17 cellular contexts compared by ENCODE assay signal in the genomic region with DNA sequence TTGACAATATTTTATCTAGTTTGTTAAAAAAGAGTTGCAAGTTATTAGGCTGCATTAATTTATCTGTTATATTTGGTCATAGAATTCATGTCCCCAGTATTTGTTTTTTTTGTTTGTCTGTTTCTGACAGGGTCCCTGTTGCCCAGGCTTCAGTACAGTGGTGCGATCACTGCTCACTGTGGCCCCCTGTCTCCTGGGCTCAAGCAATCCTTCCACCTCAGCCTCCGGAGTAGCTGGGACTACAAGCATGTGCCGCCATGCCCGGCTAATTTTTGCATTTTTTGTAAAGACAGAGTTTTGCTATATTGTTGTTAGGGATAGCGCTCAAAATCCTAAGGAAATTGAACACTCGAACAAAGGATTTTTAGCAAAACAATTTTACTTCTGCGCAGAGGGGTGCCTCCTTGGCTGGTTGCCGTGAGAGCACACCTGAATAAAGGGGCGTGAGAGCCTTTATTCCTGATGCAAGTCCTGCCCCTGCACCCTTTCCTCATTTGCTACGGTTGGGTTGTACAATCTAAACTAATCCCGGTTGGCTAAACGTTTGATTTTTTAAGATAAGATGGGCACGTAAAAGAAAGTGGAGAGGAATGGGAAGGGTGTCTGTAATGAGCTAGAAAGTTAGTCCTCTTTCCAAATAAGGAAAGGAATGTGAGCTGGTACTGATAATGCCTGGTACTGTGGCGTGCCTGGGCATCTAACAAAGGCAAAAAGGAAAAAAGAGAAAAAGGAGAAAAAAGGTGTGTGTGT.
DNase-seq lines count a peak whose midpoint lies in the region; ATAC-seq, FAIRE-seq and TF ChIP-seq lines count a peak whose summit lies in the region.
"Had no signal": no experiment of that assay in that cellular context is flagged by ENCODE, and none has a peak within 500 bp of the region (broad histone marks: within the 10 kb centered on the region; RNA-seq: fewer than 3 reads in every experiment).

No MANE protein-coding gene starts in this region.

- no peak overlapping the region for H2AFZ ChIP-seq in astrocyte (ENCODE audit: low read depth, low read length)

- H3K4me1 Mint-ChIP-seq in astrocyte (ENCODE audit: low read depth, unreplicated experiment) = peaks cover 7% of the 10 kb centered on the region
- H3K4me1 Mint-ChIP-seq: activated CD4-positive, alpha-beta T cell treated with anti-CD3 and anti-CD28 coated beads, Interleukin-2, amount 10 ng/mL, durations not matched to agents 7 days and 5 days; B cell had no signal

- no peak for FAIRE-seq in astrocyte (lab: Jason Lieb, UNC)
- no peak for FAIRE-seq in kidney (lab: Jason Lieb, UNC)
- FAIRE-seq: GM12891 had no signal

- H3K9me3 ChIP-seq in astrocyte (ENCODE audit: insufficient read depth, low read depth, low read length) = no peaks in the 10 kb centered on the region
- H3K9me3 ChIP-seq in left ventricle myocardium inferior (replicated peaks) = no peaks in the 10 kb centered on the region
- H3K9me3 ChIP-seq in prostate gland = no peaks in the 10 kb centered on the region
- H3K9me3 ChIP-seq in kidney (ENCODE audit: control insufficient read depth in 1 of 2, low read length in 2 of 2) = no peaks in the 10 kb centered on the region
- H3K9me3 ChIP-seq in tibial nerve = no peaks in the 10 kb centered on the region
- H3K9me3 ChIP-seq: MG63 had no signal

- DNase-seq in H7 = no peak
- no peak for DNase-seq in astrocyte (ENCODE audit: low read depth)
- DNase-seq in left ventricle myocardium inferior = no peak
- DNase-seq in prostate gland (ENCODE audit: low spot score) = no peak
- DNase-seq in kidney = no peak
- DNase-seq in substantia nigra (lab: John Stamatoyannopoulos, UW) = no peak
- DNase-seq in tibial nerve (ENCODE audit: low spot score in 2 of 2) = no peak
- DNase-seq: activated CD4-positive, alpha-beta T cell treated with anti-CD3 and anti-CD28 coated beads, Interleukin-2, amount 10 ng/mL, durations not matched to agents 7 days and 5 days; anterior cingulate cortex; DND-41; hippocampal formation; MG63; NCI-H2171; stimulated activated CD4-positive, alpha-beta T cell treated with anti-CD3 and anti-CD28 coated beads, Interleukin-1b, Interleukin-23, amount 100 ng/mL, for 48 hours had no signal

- H3K9ac ChIP-seq in astrocyte (ENCODE audit: low read length) = no peak overlapping the region
- H3K9ac ChIP-seq in kidney (ENCODE audit: low read length in 2 of 2) = no peak overlapping the region

- peak overlapping the region; percentile 52 for H3K4me3 Mint-ChIP-seq in astrocyte (ENCODE audit: unreplicated experiment)
- H3K4me3 Mint-ChIP-seq: activated CD4-positive, alpha-beta T cell treated with anti-CD3 and anti-CD28 coated beads, Interleukin-2, amount 10 ng/mL, durations not matched to agents 7 days and 5 days; B cell had no signal

- no peak for TF ChIP-seq POLR2A in prostate gland (IDR thresholded peaks at IDR 0.05)
- no peak for TF ChIP-seq POLR2A in tibial nerve (IDR thresholded peaks at IDR 0.05)

- H3K4me2 ChIP-seq in astrocyte (ENCODE audit: low read length) = peak overlapping the region; percentile 25

- TF ChIP-seq EP300 in tibial nerve (IDR thresholded peaks at IDR 0.05) = no peak

- no peaks in the 10 kb centered on the region for H3K9me3 Mint-ChIP-seq in astrocyte (ENCODE audit: unreplicated experiment)
- H3K9me3 Mint-ChIP-seq: activated CD4-positive, alpha-beta T cell treated with anti-CD3 and anti-CD28 coated beads, Interleukin-2, amount 10 ng/mL, durations not matched to agents 7 days and 5 days had no signal

- peak overlapping the region; percentile 26 for H3K27ac ChIP-seq in astrocyte (ENCODE audit: low read depth, low read length)
- H3K27ac ChIP-seq in left ventricle myocardium inferior (replicated peaks) = peak overlapping the region; percentile 36
- peak overlapping the region; percentile 29 to 57 for H3K27ac ChIP-seq in prostate gland
- H3K27ac ChIP-seq in kidney (ENCODE audit: low read depth in 2 of 2, low read length in 2 of 2) = no peak overlapping the region
- no peak overlapping the region for H3K27ac ChIP-seq in substantia nigra (ENCODE audit: low read depth, low read length, poor library complexity, severe bottlenecking)
- H3K27ac ChIP-seq in tibial nerve = no peak overlapping the region

- H4K20me1 ChIP-seq in astrocyte (ENCODE audit: insufficient read depth, low read length) = no peaks in the 10 kb centered on the region

- 41% methylated on average over 14 of the region's 14 CpGs for WGBS in prostate gland
- WGBS in tibial nerve, 2 donors = 80 to 86% methylated on average over 14 of the region's 14 CpGs

- H3K4me1 ChIP-seq in astrocyte (ENCODE audit: insufficient read depth, low read length) (no peaks in the 10 kb centered on the region), left ventricle myocardium inferior (peaks cover 25% of the 10 kb centered on the region), prostate gland (replicated peaks) (no peaks in the 10 kb centered on the region), kidney (ENCODE audit: control insufficient read depth in 1 of 2, insufficient read depth in 1 of 2, low read depth in 1 of 2, low read length in 2 of 2) (no peaks in the 10 kb centered on the region), tibial nerve (no peaks in the 10 kb centered on the region)

- H3K36me3 Mint-ChIP-seq in astrocyte (ENCODE audit: low read depth, unreplicated experiment) = no peaks in the 10 kb centered on the region

- H3K36me3 ChIP-seq in H7 (replicated peaks; ENCODE audit: control insufficient read depth, insufficient read depth, low read length) = no peaks in the 10 kb centered on the region
- H3K36me3 ChIP-seq in astrocyte (ENCODE audit: insufficient read depth, low read length) = no peaks in the 10 kb centered on the region
- no peaks in the 10 kb centered on the region for H3K36me3 ChIP-seq in left ventricle myocardium inferior
- no peaks in the 10 kb centered on the region for H3K36me3 ChIP-seq in prostate gland
- no peaks in the 10 kb centered on the region for H3K36me3 ChIP-seq in kidney (ENCODE audit: control insufficient read depth in 1 of 2, insufficient read depth in 2 of 2, low read length in 2 of 2)
- H3K36me3 ChIP-seq in tibial nerve = no peaks in the 10 kb centered on the region
- H3K36me3 ChIP-seq: MG63 had no signal

- H3K27me3 ChIP-seq in H7 (ENCODE audit: control insufficient read depth, insufficient read depth, low read length) (no peaks in the 10 kb centered on the region), astrocyte (ENCODE audit: insufficient read depth, low read length) (no peaks in the 10 kb centered on the region), left ventricle myocardium inferior (ENCODE audit: low read depth) (no peaks in the 10 kb centered on the region), prostate gland (replicated peaks; ENCODE audit: insufficient read depth) (no peaks in the 10 kb centered on the region), tibial nerve (no peaks in the 10 kb centered on the region)
- H3K27me3 ChIP-seq: MG63 had no signal

- TF ChIP-seq CTCF in astrocyte (IDR thresholded peaks at IDR 0.05; ENCODE audit: insufficient read depth, low read depth, low read length) = no peak
- peak; percentile 12 for TF ChIP-seq CTCF in left ventricle myocardium inferior (IDR thresholded peaks at IDR 0.05; ENCODE audit: borderline replicate concordance)
- TF ChIP-seq CTCF in prostate gland (IDR thresholded peaks at IDR 0.05) = peak in 1 of 4 experiments; percentile 27
- no peak for TF ChIP-seq CTCF in kidney (IDR thresholded peaks at IDR 0.05; ENCODE audit: borderline replicate concordance, extremely low read depth, insufficient read depth)
- no peak for TF ChIP-seq CTCF in tibial nerve (IDR thresholded peaks at IDR 0.05)

- H3K27me3 Mint-ChIP-seq in astrocyte (ENCODE audit: low read depth, unreplicated experiment) = no peaks in the 10 kb centered on the region
- H3K27me3 Mint-ChIP-seq: activated CD4-positive, alpha-beta T cell treated with anti-CD3 and anti-CD28 coated beads, Interleukin-2, amount 10 ng/mL, durations not matched to agents 7 days and 5 days; B cell had no signal

- H3K79me2 ChIP-seq in astrocyte (ENCODE audit: insufficient read depth, low read length) = peaks cover 4% of the 10 kb centered on the region

- H3K4me3 ChIP-seq in H7 (ENCODE audit: insufficient read depth, low read depth, low read length) (peak overlapping the region; percentile 19; the same call in 1 of the 2 replicates), astrocyte (ENCODE audit: insufficient read depth, low read depth, low read length) (no peak overlapping the region), left ventricle myocardium inferior (peak overlapping the region; percentile 45), prostate gland (peak overlapping the region in 1 of 2 donors; percentile 16), kidney (ENCODE audit: low read length in 2 of 2) (no peak overlapping the region), tibial nerve (no peak overlapping the region)
- H3K4me3 ChIP-seq: MG63 had no signal

- intact Hi-C loops in left ventricle myocardium inferior (cut with micrococcal nuclease) (no loop called here), prostate gland (cut with DNase I) (no loop called here), kidney (cut with DNase I) (no loop called here)

- ATAC-seq in GM21447 (IDR thresholded peaks at IDR 0.05; ENCODE audit: unreplicated experiment) = no peak

- peak overlapping the region; percentile 1 for H3K27ac Mint-ChIP-seq in astrocyte (ENCODE audit: unreplicated experiment)
- H3K27ac Mint-ChIP-seq: activated CD4-positive, alpha-beta T cell treated with anti-CD3 and anti-CD28 coated beads, Interleukin-2, amount 10 ng/mL, durations not matched to agents 7 days and 5 days; B cell had no signal

Comparison
In these comparisons a context has a peak if more than half of its experiments do, and no peak if none do; other contexts are left out.
1. H3K4me3 ChIP-seq: peak in H7 (single experiment) and left ventricle myocardium inferior (single experiment); none in astrocyte (single experiment), kidney (0 of 2) and tibial nerve (0 of 4).
2. H3K27ac ChIP-seq: peak in astrocyte (single experiment), left ventricle myocardium inferior (single experiment) and prostate gland (2 of 2); none in kidney (0 of 2), substantia nigra (single experiment) and tibial nerve (0 of 4).